11 cellular contexts compared by ENCODE assay signal in genomic region chr15:63712828-63713520, GRCh38.
DNase-seq lines count a peak whose midpoint lies in the region; ATAC-seq and TF ChIP-seq lines count a peak whose summit lies in the region.
"Had no signal": no experiment of that assay in that cellular context is flagged by ENCODE, and none has a peak within 500 bp of the region (broad histone marks: within the 10 kb centered on the region; RNA-seq: fewer than 3 reads in every experiment).

No MANE protein-coding gene starts in this region.

- intact Hi-C loops in heart left ventricle (cut with DNase I) = no loop called here
- intact Hi-C loops in left ventricle myocardium inferior (cut with micrococcal nuclease) = no loop called here

- CTCF ChIA-PET in activated CD8-positive, alpha-beta T cell treated with anti-CD3 and anti-CD28 coated beads, Interleukin-2, amount 10 ng/mL, durations not matched to agents 7 days and 5 days (lab: Charles Lee) = no interaction called here

- no peaks in the 10 kb centered on the region for H3K9me3 ChIP-seq in heart left ventricle
- no peaks in the 10 kb centered on the region for H3K9me3 ChIP-seq in left ventricle myocardium inferior (replicated peaks)

- WGBS in heart left ventricle, 4 donors = 79 to 92% (median 84%) methylated on average over 6 of the region's 6 CpGs

- H3K4me1 Mint-ChIP-seq in activated CD8-positive, alpha-beta T cell treated with anti-CD3 and anti-CD28 coated beads, Interleukin-2, amount 10 ng/mL, durations not matched to agents 7 days and 5 days (ENCODE audit: low read depth) = peaks cover 19% of the 10 kb centered on the region
- H3K4me1 Mint-ChIP-seq: endodermal cell had no signal

- H3K36me3 ChIP-seq in heart left ventricle (peaks cover 0 to 99% (median 93%) of the 10 kb centered on the region in 9 donors), left ventricle myocardium inferior (peaks cover 83% of the 10 kb centered on the region)

- POLR2A ChIA-PET in activated CD8-positive, alpha-beta T cell treated with anti-CD3 and anti-CD28 coated beads, Interleukin-2, amount 10 ng/mL, durations not matched to agents 7 days and 5 days (lab: Charles Lee) = no interaction called here

- H3K4me1 ChIP-seq in heart left ventricle = peaks cover 0 to 8% (median 0%) of the 10 kb centered on the region in 12 donors
- peaks cover 4% of the 10 kb centered on the region for H3K4me1 ChIP-seq in left ventricle myocardium inferior

- H3K4me3 Mint-ChIP-seq in activated CD8-positive, alpha-beta T cell treated with anti-CD3 and anti-CD28 coated beads, Interleukin-2, amount 10 ng/mL, durations not matched to agents 7 days and 5 days = no peak overlapping the region
- H3K4me3 Mint-ChIP-seq: endodermal cell had no signal

- peak overlapping the region; percentile 16 for H3K27ac Mint-ChIP-seq in activated CD8-positive, alpha-beta T cell treated with anti-CD3 and anti-CD28 coated beads, Interleukin-2, amount 10 ng/mL, durations not matched to agents 7 days and 5 days
- H3K27ac Mint-ChIP-seq: endodermal cell had no signal

- ATAC-seq in HG03025 (IDR thresholded peaks at IDR 0.05; ENCODE audit: low FRiP score, unreplicated experiment) = peak; percentile 57
- no peak for ATAC-seq in activated CD8-positive, alpha-beta T cell treated with anti-CD3 and anti-CD28 coated beads, Interleukin-2, amount 10 ng/mL, durations not matched to agents 7 days and 5 days
- no peak for ATAC-seq in heart left ventricle

- no peaks in the 10 kb centered on the region for H3K27me3 ChIP-seq in heart left ventricle
- no peaks in the 10 kb centered on the region for H3K27me3 ChIP-seq in left ventricle myocardium inferior (ENCODE audit: low read depth)

- H3K27me3 Mint-ChIP-seq in activated CD8-positive, alpha-beta T cell treated with anti-CD3 and anti-CD28 coated beads, Interleukin-2, amount 10 ng/mL, durations not matched to agents 7 days and 5 days (ENCODE audit: low read depth) = no peaks in the 10 kb centered on the region

- TF ChIP-seq CTCF in GM10266 (IDR thresholded peaks at IDR 0.05; ENCODE audit: control insufficient read depth, insufficient read depth, low read depth, missing control alignments) = no peak
- TF ChIP-seq CTCF in heart left ventricle (IDR thresholded peaks at IDR 0.05) = no peak
- TF ChIP-seq CTCF in left ventricle myocardium inferior (IDR thresholded peaks at IDR 0.05; ENCODE audit: borderline replicate concordance) = no peak

- no peak overlapping the region for H3K27ac ChIP-seq in heart left ventricle
- no peak overlapping the region for H3K27ac ChIP-seq in left ventricle myocardium inferior (replicated peaks)

- TF ChIP-seq POLR2A in heart left ventricle (IDR thresholded peaks at IDR 0.05) = no peak

- no peak overlapping the region for H3K4me3 ChIP-seq in heart left ventricle
- H3K4me3 ChIP-seq in left ventricle myocardium inferior = no peak overlapping the region
- H3K4me3 ChIP-seq: skin epidermis had no signal

- H3K9me3 Mint-ChIP-seq in activated CD8-positive, alpha-beta T cell treated with anti-CD3 and anti-CD28 coated beads, Interleukin-2, amount 10 ng/mL, durations not matched to agents 7 days and 5 days (ENCODE audit: insufficient read depth) = no peaks in the 10 kb centered on the region
- H3K9me3 Mint-ChIP-seq: endodermal cell had no signal

- peak; percentile 32 for DNase-seq in GM10266 (ENCODE audit: extremely low spot score)
- DNase-seq in GM19238 (ENCODE audit: insufficient read length, low spot score) = peak; percentile 3
- no peak for DNase-seq in activated CD8-positive, alpha-beta T cell treated with anti-CD3 and anti-CD28 coated beads, Interleukin-2, amount 10 ng/mL, durations not matched to agents 7 days and 5 days
- DNase-seq in T-helper 1 cell = no peak
- no peak for DNase-seq in heart left ventricle
- no peak for DNase-seq in HCEC 1CT
- DNase-seq in left ventricle myocardium inferior = no peak
- DNase-seq: endodermal cell; stimulated activated CD8-positive, alpha-beta memory T cell treated with anti-CD3 and anti-CD28 coated beads, Interleukin-4, amount 100 ng/mL, for 48 hours had no signal

- peaks cover 30% of the 10 kb centered on the region for H3K36me3 Mint-ChIP-seq in activated CD8-positive, alpha-beta T cell treated with anti-CD3 and anti-CD28 coated beads, Interleukin-2, amount 10 ng/mL, durations not matched to agents 7 days and 5 days (ENCODE audit: low read depth)

Comparison
In these comparisons a context has a peak if more than half of its experiments do, and no peak if none do; other contexts are left out.
1. DNase-seq: peak in GM10266 (single experiment) and GM19238 (single experiment); none in activated CD8-positive, alpha-beta T cell treated with anti-CD3 and anti-CD28 coated beads, Interleukin-2, amount 10 ng/mL, durations not matched to agents 7 days and 5 days (single experiment), T-helper 1 cell (0 of 5), heart left ventricle (0 of 5), HCEC 1CT (single experiment) and left ventricle myocardium inferior (single experiment).